Comparison of ENCODE assay signal across 1 cellular context in genomic region chr13:102591988-102592781, GRCh38.
TF ChIP-seq lines count a peak whose summit lies in the region.

No MANE protein-coding gene starts in this region.

TF ChIP-seq in GM12878, 131 proteins besides CTCF, POLR2A, EP300 and RAD21 (continued from another document and continues in another):
- TF ChIP-seq BHLHE40 (IDR thresholded peaks at IDR 0.05; ENCODE audit: borderline replicate concordance in 1 of 2, low read depth in 2 of 2, low read length in 1 of 2) (peak; percentile 25 to 32; a peak in 1 of 4 replicates), TCF3 (IDR thresholded peaks at IDR 0.05; ENCODE audit: borderline replicate concordance, insufficient read depth, low read depth, low read length) (no peak), CBFB (IDR thresholded peaks at IDR 0.05; ENCODE audit: low read depth) (no peak), ZNF207 (IDR thresholded peaks at IDR 0.05; ENCODE audit: borderline replicate concordance) (peak; percentile 80; the same call in 1 of the 2 replicates), BACH1 (IDR thresholded peaks at IDR 0.05; ENCODE audit: borderline replicate concordance) (peak; percentile 46; the same call in 1 of the 2 replicates), IKZF1 (conservative IDR thresholded peaks at IDR 0.05) (peak; percentile 73), ESRRA (IDR thresholded peaks at IDR 0.05; ENCODE audit: low read length) (no peak), SMC3 (IDR thresholded peaks at IDR 0.05; ENCODE audit: borderline replicate concordance, low read length) (peak; percentile 66), ASH2L (IDR thresholded peaks at IDR 0.05; ENCODE audit: borderline replicate concordance, low read depth) (0 out of 2 replicates have a peak, but pooled peaks have one; percentile 64), SIX5 (IDR thresholded peaks at IDR 0.05; ENCODE audit: low read depth, low read length, severe bottlenecking) (no peak), EED (IDR thresholded peaks at IDR 0.05; ENCODE audit: low read depth) (0 out of 2 replicates have a peak, but pooled peaks have one; percentile 41), FOXM1 (IDR thresholded peaks at IDR 0.05; ENCODE audit: low read depth, low read length) (0 out of 2 replicates have a peak, but pooled peaks have one; percentile 28), STAT1 (conservative IDR thresholded peaks at IDR 0.05) (no peak), CHD1 (IDR thresholded peaks at IDR 0.05; ENCODE audit: low read depth, low read length) (no peak), NR2C1 (IDR thresholded peaks at IDR 0.05) (no peak), TBL1XR1 (IDR thresholded peaks at IDR 0.05; ENCODE audit: low read depth, low read length) (no peak), EZH2 (IDR thresholded peaks at IDR 0.05; ENCODE audit: borderline replicate concordance, control insufficient read depth, low read depth, low read length) (no peak), SREBF2 (IDR thresholded peaks at IDR 0.05; ENCODE audit: low read length) (no peak), KDM1A (IDR thresholded peaks at IDR 0.05; ENCODE audit: borderline replicate concordance) (no peak), CREM (IDR thresholded peaks at IDR 0.05; ENCODE audit: low read depth) (peak; percentile 7; the same call in 1 of the 2 replicates), MXI1 (IDR thresholded peaks at IDR 0.05; ENCODE audit: low read depth, low read length) (no peak; the same call in 1 of the 2 replicates), ZBTB33 (IDR thresholded peaks at IDR 0.05) (no peak), RB1 (IDR thresholded peaks at IDR 0.05; ENCODE audit: borderline replicate concordance) (peak; percentile 68; the same call in 1 of the 2 replicates), MYB (IDR thresholded peaks at IDR 0.05; ENCODE audit: borderline replicate concordance, low read depth, low read length) (no peak), PBX3 (IDR thresholded peaks at IDR 0.05; ENCODE audit: insufficient replicate concordance, low read depth, low read length) (no peak), POLR2AphosphoS5 (IDR thresholded peaks at IDR 0.05; ENCODE audit: low read length) (no peak), RELB (IDR thresholded peaks at IDR 0.05; ENCODE audit: low read depth) (0 out of 2 replicates have a peak, but pooled peaks have one; percentile 29), RELA (IDR thresholded peaks at IDR 0.05; ENCODE audit: borderline replicate concordance, partially characterized antibody) (no peak), USF2 (IDR thresholded peaks at IDR 0.05; ENCODE audit: borderline replicate concordance, low read depth, low read length) (no peak; the same call in 1 of the 2 replicates), ETV6 (conservative IDR thresholded peaks at IDR 0.05 in 1 of 2, IDR thresholded peaks at IDR 0.05 in 1 of 2; ENCODE audit: borderline replicate concordance in 1 of 2, low read depth in 1 of 2) (no peak), NR2C2 (IDR thresholded peaks at IDR 0.05; ENCODE audit: borderline replicate concordance, control insufficient read depth, insufficient read length, low read depth) (no peak), CBX5 (IDR thresholded peaks at IDR 0.05; ENCODE audit: low read depth) (0 out of 2 replicates have a peak, but pooled peaks have one; percentile 79), TARDBP (IDR thresholded peaks at IDR 0.05; ENCODE audit: borderline replicate concordance) (no peak), BCL11A (IDR thresholded peaks at IDR 0.05; ENCODE audit: low read depth, low read length) (no peak), BMI1 (IDR thresholded peaks at IDR 0.05; ENCODE audit: borderline replicate concordance) (no peak)
- TF ChIP-seq, protein P1, sequence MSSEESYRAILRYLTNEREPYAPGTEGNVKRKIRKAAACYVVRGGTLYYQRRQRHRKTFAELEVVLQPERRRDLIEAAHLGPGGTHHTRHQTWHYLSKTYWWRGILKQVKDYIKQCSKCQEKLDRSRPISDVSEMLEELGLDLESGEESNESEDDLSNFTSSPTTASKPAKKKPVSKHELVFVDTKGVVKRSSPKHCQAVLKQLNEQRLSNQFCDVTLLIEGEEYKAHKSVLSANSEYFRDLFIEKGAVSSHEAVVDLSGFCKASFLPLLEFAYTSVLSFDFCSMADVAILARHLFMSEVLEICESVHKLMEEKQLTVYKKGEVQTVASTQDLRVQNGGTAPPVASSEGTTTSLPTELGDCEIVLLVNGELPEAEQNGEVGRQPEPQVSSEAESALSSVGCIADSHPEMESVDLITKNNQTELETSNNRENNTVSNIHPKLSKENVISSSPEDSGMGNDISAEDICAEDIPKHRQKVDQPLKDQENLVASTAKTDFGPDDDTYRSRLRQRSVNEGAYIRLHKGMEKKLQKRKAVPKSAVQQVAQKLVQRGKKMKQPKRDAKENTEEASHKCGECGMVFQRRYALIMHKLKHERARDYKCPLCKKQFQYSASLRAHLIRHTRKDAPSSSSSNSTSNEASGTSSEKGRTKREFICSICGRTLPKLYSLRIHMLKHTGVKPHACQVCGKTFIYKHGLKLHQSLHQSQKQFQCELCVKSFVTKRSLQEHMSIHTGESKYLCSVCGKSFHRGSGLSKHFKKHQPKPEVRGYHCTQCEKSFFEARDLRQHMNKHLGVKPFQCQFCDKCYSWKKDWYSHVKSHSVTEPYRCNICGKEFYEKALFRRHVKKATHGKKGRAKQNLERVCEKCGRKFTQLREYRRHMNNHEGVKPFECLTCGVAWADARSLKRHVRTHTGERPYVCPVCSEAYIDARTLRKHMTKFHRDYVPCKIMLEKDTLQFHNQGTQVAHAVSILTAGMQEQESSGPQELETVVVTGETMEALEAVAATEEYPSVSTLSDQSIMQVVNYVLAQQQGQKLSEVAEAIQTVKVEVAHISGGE (CRISPR knock-in tag; IDR thresholded peaks at IDR 0.05): no peak
- TF ChIP-seq, protein P2, sequence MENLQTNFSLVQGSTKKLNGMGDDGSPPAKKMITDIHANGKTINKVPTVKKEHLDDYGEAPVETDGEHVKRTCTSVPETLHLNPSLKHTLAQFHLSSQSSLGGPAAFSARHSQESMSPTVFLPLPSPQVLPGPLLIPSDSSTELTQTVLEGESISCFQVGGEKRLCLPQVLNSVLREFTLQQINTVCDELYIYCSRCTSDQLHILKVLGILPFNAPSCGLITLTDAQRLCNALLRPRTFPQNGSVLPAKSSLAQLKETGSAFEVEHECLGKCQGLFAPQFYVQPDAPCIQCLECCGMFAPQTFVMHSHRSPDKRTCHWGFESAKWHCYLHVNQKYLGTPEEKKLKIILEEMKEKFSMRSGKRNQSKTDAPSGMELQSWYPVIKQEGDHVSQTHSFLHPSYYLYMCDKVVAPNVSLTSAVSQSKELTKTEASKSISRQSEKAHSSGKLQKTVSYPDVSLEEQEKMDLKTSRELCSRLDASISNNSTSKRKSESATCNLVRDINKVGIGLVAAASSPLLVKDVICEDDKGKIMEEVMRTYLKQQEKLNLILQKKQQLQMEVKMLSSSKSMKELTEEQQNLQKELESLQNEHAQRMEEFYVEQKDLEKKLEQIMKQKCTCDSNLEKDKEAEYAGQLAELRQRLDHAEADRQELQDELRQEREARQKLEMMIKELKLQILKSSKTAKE (IDR thresholded peaks at IDR 0.05; ENCODE audit: low read depth, poor library complexity, severe bottlenecking): no peak
- TF ChIP-seq, protein P3, sequence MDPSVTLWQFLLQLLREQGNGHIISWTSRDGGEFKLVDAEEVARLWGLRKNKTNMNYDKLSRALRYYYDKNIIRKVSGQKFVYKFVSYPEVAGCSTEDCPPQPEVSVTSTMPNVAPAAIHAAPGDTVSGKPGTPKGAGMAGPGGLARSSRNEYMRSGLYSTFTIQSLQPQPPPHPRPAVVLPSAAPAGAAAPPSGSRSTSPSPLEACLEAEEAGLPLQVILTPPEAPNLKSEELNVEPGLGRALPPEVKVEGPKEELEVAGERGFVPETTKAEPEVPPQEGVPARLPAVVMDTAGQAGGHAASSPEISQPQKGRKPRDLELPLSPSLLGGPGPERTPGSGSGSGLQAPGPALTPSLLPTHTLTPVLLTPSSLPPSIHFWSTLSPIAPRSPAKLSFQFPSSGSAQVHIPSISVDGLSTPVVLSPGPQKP (IDR thresholded peaks at IDR 0.05; ENCODE audit: low read depth, low read length): no peak
- TF ChIP-seq, protein P4, sequence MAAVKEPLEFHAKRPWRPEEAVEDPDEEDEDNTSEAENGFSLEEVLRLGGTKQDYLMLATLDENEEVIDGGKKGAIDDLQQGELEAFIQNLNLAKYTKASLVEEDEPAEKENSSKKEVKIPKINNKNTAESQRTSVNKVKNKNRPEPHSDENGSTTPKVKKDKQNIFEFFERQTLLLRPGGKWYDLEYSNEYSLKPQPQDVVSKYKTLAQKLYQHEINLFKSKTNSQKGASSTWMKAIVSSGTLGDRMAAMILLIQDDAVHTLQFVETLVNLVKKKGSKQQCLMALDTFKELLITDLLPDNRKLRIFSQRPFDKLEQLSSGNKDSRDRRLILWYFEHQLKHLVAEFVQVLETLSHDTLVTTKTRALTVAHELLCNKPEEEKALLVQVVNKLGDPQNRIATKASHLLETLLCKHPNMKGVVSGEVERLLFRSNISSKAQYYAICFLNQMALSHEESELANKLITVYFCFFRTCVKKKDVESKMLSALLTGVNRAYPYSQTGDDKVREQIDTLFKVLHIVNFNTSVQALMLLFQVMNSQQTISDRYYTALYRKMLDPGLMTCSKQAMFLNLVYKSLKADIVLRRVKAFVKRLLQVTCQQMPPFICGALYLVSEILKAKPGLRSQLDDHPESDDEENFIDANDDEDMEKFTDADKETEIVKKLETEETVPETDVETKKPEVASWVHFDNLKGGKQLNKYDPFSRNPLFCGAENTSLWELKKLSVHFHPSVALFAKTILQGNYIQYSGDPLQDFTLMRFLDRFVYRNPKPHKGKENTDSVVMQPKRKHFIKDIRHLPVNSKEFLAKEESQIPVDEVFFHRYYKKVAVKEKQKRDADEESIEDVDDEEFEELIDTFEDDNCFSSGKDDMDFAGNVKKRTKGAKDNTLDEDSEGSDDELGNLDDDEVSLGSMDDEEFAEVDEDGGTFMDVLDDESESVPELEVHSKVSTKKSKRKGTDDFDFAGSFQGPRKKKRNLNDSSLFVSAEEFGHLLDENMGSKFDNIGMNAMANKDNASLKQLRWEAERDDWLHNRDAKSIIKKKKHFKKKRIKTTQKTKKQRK (IDR thresholded peaks at IDR 0.05; ENCODE audit: low read depth, low read length): no peak
- TF ChIP-seq, protein P5, sequence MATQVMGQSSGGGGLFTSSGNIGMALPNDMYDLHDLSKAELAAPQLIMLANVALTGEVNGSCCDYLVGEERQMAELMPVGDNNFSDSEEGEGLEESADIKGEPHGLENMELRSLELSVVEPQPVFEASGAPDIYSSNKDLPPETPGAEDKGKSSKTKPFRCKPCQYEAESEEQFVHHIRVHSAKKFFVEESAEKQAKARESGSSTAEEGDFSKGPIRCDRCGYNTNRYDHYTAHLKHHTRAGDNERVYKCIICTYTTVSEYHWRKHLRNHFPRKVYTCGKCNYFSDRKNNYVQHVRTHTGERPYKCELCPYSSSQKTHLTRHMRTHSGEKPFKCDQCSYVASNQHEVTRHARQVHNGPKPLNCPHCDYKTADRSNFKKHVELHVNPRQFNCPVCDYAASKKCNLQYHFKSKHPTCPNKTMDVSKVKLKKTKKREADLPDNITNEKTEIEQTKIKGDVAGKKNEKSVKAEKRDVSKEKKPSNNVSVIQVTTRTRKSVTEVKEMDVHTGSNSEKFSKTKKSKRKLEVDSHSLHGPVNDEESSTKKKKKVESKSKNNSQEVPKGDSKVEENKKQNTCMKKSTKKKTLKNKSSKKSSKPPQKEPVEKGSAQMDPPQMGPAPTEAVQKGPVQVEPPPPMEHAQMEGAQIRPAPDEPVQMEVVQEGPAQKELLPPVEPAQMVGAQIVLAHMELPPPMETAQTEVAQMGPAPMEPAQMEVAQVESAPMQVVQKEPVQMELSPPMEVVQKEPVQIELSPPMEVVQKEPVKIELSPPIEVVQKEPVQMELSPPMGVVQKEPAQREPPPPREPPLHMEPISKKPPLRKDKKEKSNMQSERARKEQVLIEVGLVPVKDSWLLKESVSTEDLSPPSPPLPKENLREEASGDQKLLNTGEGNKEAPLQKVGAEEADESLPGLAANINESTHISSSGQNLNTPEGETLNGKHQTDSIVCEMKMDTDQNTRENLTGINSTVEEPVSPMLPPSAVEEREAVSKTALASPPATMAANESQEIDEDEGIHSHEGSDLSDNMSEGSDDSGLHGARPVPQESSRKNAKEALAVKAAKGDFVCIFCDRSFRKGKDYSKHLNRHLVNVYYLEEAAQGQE (IDR thresholded peaks at IDR 0.05; ENCODE audit: low read depth, low read length): no peak
